9 cellular contexts compared by ENCODE assay signal in genomic region chr1:28115267-28115666, GRCh38. TPM values are rescaled to one million over a fixed set of nuclear protein-coding genes. Genes with fewer than 3 reads are reported as not detected.
DNase-seq lines count a peak whose midpoint lies in the region; ATAC-seq, FAIRE-seq and TF ChIP-seq lines count a peak whose summit lies in the region.
"Had no signal": no experiment of that assay in that cellular context is flagged by ENCODE, and none has a peak within 500 bp of the region (broad histone marks: within the 10 kb centered on the region; RNA-seq: fewer than 3 reads in every experiment).

No MANE protein-coding gene starts in this region.

- H3K27ac Mint-ChIP-seq in GM23338 (no peak overlapping the region), T-helper 17 cell (no peak overlapping the region)

- no peaks in the 10 kb centered on the region for H3K36me3 Mint-ChIP-seq in GM23338 (ENCODE audit: low read depth)
- no peaks in the 10 kb centered on the region for H3K36me3 Mint-ChIP-seq in T-helper 17 cell (ENCODE audit: low read depth)

- H3K4me3 Mint-ChIP-seq in GM23338, result no peak overlapping the region
- H3K4me3 Mint-ChIP-seq in T-helper 17 cell, result no peak overlapping the region

- TF ChIP-seq CTCF in GM23338 (conservative IDR thresholded peaks at IDR 0.05; ENCODE audit: low read depth in 2 of 2) (no peak), bronchial epithelial cell (IDR thresholded peaks at IDR 0.05; ENCODE audit: insufficient read depth, low read length, severe bottlenecking) (no peak)

- H3F3A ChIP-seq in GM23338 (replicated peaks; ENCODE audit: low read depth), result no peaks in the 10 kb centered on the region

- H3K4me2 ChIP-seq in GM23338, result no peak overlapping the region

- H2AFZ ChIP-seq in GM23338, result peak overlapping the region; percentile 93

- FAIRE-seq in bronchial epithelial cell (lab: Jason Lieb, UNC) (no peak), frontal cortex (lab: Jason Lieb, UNC) (no peak)

- H3K4me3 ChIP-seq in GM23338 (no peak overlapping the region), bronchial epithelial cell (ENCODE audit: low read depth, low read length) (no peak overlapping the region)
- H3K4me3 ChIP-seq: thyroid gland had no signal

- H3K36me3 ChIP-seq in GM23338 (ENCODE audit: insufficient read depth) (no peaks in the 10 kb centered on the region), bronchial epithelial cell (ENCODE audit: control insufficient read depth, insufficient read depth, low read length) (no peaks in the 10 kb centered on the region)
- H3K36me3 ChIP-seq: thyroid gland had no signal

- DNase-seq in GM23338 (ENCODE audit: low spot score), result no peak
- DNase-seq in T-helper 17 cell, result peak in 1 of 3 donors; percentile 9
- DNase-seq in bronchial epithelial cell (ENCODE audit: low read depth), result peak; percentile 49
- DNase-seq in stimulated activated CD4-positive, alpha-beta T cell treated with anti-CD3 and anti-CD28 coated beads, Interleukin-4, amount 100 ng/mL, for 4 hours, result peak; percentile 9 to 12
- no peak for DNase-seq in DMS53 treated with DMSO at 0.1 percent for 48 hours (lab: John Stamatoyannopoulos, UW; ENCODE audit: unreplicated experiment)
- DNase-seq in frontal cortex (ENCODE audit: low spot score in 2 of 2), result no peak
- DNase-seq in NCI-H128 (lab: John Stamatoyannopoulos, UW; ENCODE audit: unreplicated experiment), result no peak
- DNase-seq: thyroid gland had no signal

- no peak overlapping the region for H3K27ac ChIP-seq in GM23338 (ENCODE audit: low read depth)
- H3K27ac ChIP-seq: thyroid gland had no signal

- H3K9me2 ChIP-seq in GM23338 (ENCODE audit: insufficient read depth), result 0 out of 2 replicates have a peak, but pooled peaks cover 9% of the 10 kb centered on the region

- no peaks in the 10 kb centered on the region for H3K4me1 Mint-ChIP-seq in GM23338
- H3K4me1 Mint-ChIP-seq in T-helper 17 cell, result peaks cover 7% of the 10 kb centered on the region

- no peaks in the 10 kb centered on the region for H3K79me2 ChIP-seq in GM23338 (replicated peaks; ENCODE audit: insufficient read depth)

- no peaks in the 10 kb centered on the region for H3K4me1 ChIP-seq in GM23338 (ENCODE audit: insufficient read depth)
- H3K4me1 ChIP-seq: thyroid gland had no signal

- H3K27me3 Mint-ChIP-seq in GM23338 (ENCODE audit: insufficient read depth, low read depth, poor library complexity) (peaks cover 5% of the 10 kb centered on the region), T-helper 17 cell (peaks cover 12% of the 10 kb centered on the region)

- no peaks in the 10 kb centered on the region for H4K20me1 ChIP-seq in GM23338 (replicated peaks; ENCODE audit: insufficient read depth)

- H3K27me3 ChIP-seq in GM23338 (ENCODE audit: insufficient read depth), result no peaks in the 10 kb centered on the region
- H3K27me3 ChIP-seq in bronchial epithelial cell (ENCODE audit: control insufficient read depth, insufficient read depth, low read length), result no peaks in the 10 kb centered on the region
- H3K27me3 ChIP-seq: thyroid gland had no signal

- H3K9me3 Mint-ChIP-seq in GM23338, result no peaks in the 10 kb centered on the region

- no peaks in the 10 kb centered on the region for H3K9me3 ChIP-seq in T-helper 17 cell (ENCODE audit: control insufficient read depth, low read length, poor library complexity, severe bottlenecking)
- H3K9me3 ChIP-seq: thyroid gland had no signal

- ATAC-seq in GM23338 (no peak), T-helper 17 cell (peak; percentile 76), HG03439 (IDR thresholded peaks at IDR 0.05; ENCODE audit: unreplicated experiment) (no peak)

TF ChIP-seq in GM23338, 12 proteins besides CTCF, POLR2A, EP300 and RAD21:
- TF ChIP-seq EZH2 (IDR thresholded peaks at IDR 0.05; ENCODE audit: low read depth, unreplicated experiment) (no peak), POLR2AphosphoS5 (IDR thresholded peaks at IDR 0.05; ENCODE audit: low read depth) (no peak), CREB1 (CRISPR knock-in tag; IDR thresholded peaks at IDR 0.05; ENCODE audit: low read depth) (no peak), NANOG (IDR thresholded peaks at IDR 0.05; ENCODE audit: borderline replicate concordance) (no peak), EZH2phosphoT487 (IDR thresholded peaks at IDR 0.05; ENCODE audit: unreplicated experiment) (no peak)

RNA-seq across cellular contexts. Expression of gene EYA3, which starts 26.9 kb away (rescaled TPM):
- total RNA-seq in GM23338 (2014; rRNA removed; shearing (Covaris generic)), result 25.5 and 33.6 TPM in 2 replicates
- polyA plus RNA-seq in GM23338 (2016; fragmentation: Nextera tagmentation; extraction: Ambion mirVana), result 10.9 and 12.5 TPM in 2 replicates
- total RNA-seq in T-helper 17 cell (10 to 100 TPM; 12.5 to 13.8 TPM), bronchial epithelial cell (5.8 and 7.1 TPM in 2 replicates), frontal cortex (9.4 TPM)

Comparison
In these comparisons a context has a peak if more than half of its experiments do, and no peak if none do; other contexts are left out.
1. DNase-seq: peak in bronchial epithelial cell (single experiment) and stimulated activated CD4-positive, alpha-beta T cell treated with anti-CD3 and anti-CD28 coated beads, Interleukin-4, amount 100 ng/mL, for 4 hours (2 of 2); none in GM23338 (single experiment), DMS53 treated with DMSO at 0.1 percent for 48 hours (single experiment), frontal cortex (0 of 2) and NCI-H128 (single experiment).